In the genomic region with DNA sequence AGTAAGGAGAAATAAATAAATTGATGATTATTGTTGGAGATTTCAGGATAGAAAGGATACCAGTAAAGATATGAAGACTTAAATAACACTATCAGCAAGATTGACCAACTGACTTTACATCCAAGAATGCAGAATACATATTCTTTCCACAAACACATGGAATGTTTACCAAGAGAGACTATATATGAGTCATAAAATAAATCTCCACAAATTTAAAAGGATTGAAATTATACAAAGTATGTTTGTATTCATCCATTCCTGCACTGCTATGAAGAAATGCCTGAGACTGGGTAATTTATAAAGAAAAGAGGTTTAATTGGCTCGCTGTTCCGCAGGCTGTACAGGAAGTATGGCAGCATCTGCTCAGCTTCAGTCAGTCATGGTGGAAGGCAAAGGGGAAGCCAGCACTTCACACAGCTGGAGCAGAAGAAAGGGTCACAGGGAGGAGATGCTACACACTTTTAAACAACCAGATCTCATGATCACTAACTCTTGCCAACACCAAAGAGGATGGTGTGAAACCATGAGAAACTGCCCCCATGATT, we compare ENCODE assay signal across 27 cellular contexts.
"Had no signal": no experiment of that assay in that cellular context is flagged by ENCODE, and none has a peak within 500 bp of the region (broad histone marks: within the 10 kb centered on the region; RNA-seq: fewer than 3 reads in every experiment).

No MANE protein-coding gene starts in this region.

- ATAC-seq: activated naive CD4-positive, alpha-beta T cell treated with anti-CD3 and anti-CD28 coated beads, Interleukin-2, amount 50 U/mL, for 72 hours; activated naive CD8-positive, alpha-beta T cell treated with anti-CD3 and anti-CD28 coated beads, Interleukin-2, amount 50 U/mL, for 24 hours; activated T-cell treated with anti-CD3 and anti-CD28 coated beads, Interleukin-2, amount 50 U/mL, for 4 hours; T-helper 17 cell had no signal

- FAIRE-seq: TTC549 had no signal

- H3K4me2 ChIP-seq: PC-9 had no signal

- H3K27me3 ChIP-seq: brain microvascular endothelial cell, colonic mucosa, MG63 had no signal

- H3K27ac ChIP-seq: brain microvascular endothelial cell, colonic mucosa, PC-9, VCaP had no signal

- H2AFZ ChIP-seq: PC-9 had no signal

- H3K4me3 ChIP-seq: colonic mucosa, MG63, PC-9 had no signal

- H3K9me3 ChIP-seq: colonic mucosa, MG63 had no signal

- H3K4me1 ChIP-seq: colonic mucosa had no signal

- DNase-seq: activated CD4-positive, alpha-beta memory T cell treated with anti-CD3 and anti-CD28 coated beads for 36 hours; activated CD4-positive, alpha-beta T cell treated with anti-CD3 and anti-CD28 coated beads, Interleukin-2, amount 10 ng/mL, durations not matched to agents 7 days and 5 days; activated CD4-positive, CD25-positive, alpha-beta regulatory T cell; activated CD8-positive, alpha-beta memory T cell treated with anti-CD3 and anti-CD28 coated beads for 24 hours; activated effector memory CD4-positive, alpha-beta T cell treated with anti-CD3 and anti-CD28 coated beads, Interleukin-2, amount 50 U/mL, for 16 hours; activated naive CD4-positive, alpha-beta T cell treated with Interleukin-2 at 50 U/mL for 16 hours; activated naive CD8-positive, alpha-beta T cell treated with anti-CD3 and anti-CD28 coated beads, Interleukin-2, amount 50 U/mL, for 24 hours; activated T-cell treated with anti-CD3 and anti-CD28 coated beads, Interleukin-2, amount 50 U/mL, for 4 hours; amygdala; brain microvascular endothelial cell; cerebellar nuclear complex; colonic mucosa; MG63; MV-4-11; NCI-H1092 treated with DMSO at 0.1 percent for 48 hours; NCI-H1436; NCI-H1694 treated with DMSO at 0.1 percent for 48 hours; NCI-H2029 treated with DMSO at 0.1 percent for 48 hours; NCI-H510A treated with DMSO at 0.1 percent for 48 hours; NCI-H69; SIG-M5; T-helper 17 cell; T-helper 9 cell had no signal

- H3K36me3 ChIP-seq: brain microvascular endothelial cell, colonic mucosa, MG63 had no signal
